ENCODE assay signal across 1 cellular context in the genomic region with DNA sequence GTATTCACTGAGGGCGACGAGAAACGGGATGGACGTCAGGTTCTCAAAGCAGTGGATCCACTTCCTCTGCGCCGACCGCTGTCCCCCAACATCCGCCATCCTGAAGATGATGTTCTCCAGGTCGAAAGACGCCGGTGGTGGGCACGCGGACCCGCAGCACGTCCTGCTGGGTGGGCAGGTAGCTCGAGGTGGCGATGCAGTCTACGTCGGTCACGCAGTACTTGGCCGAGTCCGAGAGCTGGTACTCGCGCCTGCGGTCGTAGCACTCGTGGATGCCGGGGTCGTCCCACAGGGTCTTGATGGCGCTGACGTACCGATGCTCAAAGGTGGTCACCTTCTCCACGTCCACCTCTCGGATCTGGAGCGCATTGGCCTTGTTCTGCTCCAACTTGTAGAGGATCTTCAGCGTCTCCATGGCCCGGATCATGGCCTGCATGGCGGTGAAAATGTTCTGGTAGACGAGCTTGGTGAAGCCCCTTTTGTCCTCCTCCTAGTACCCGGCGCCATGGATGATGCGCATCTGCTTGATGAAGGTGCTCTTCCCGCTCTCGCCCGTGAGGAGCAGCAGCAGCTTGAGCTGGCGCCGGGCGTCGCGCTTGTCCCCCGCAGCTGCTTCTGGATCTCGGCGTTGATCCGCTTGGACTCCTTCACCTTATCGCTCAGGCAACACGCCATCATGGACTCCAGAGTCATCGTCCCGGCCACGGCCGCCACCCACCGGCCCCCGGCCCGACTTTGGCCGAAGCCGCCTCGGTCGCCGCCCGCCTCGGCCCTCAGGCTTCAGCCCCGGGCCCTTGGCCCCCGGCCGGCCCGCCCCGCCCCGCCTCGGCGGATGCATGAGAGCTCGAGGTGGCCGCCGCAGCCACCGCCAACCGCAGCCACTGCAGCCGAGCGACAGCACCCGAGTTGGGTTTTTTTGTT.
TF ChIP-seq lines count a peak whose summit lies in the region.

No MANE protein-coding gene starts in this region.

TF ChIP-seq in endothelial cell of umbilical vein, 7 proteins besides CTCF, POLR2A, EP300 and RAD21:
- no peak for TF ChIP-seq GATA2 (IDR thresholded peaks at IDR 0.05; ENCODE audit: insufficient read depth, insufficient read length, low read depth, low read length)
- TF ChIP-seq, protein P1, sequence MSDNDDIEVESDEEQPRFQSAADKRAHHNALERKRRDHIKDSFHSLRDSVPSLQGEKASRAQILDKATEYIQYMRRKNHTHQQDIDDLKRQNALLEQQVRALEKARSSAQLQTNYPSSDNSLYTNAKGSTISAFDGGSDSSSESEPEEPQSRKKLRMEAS (IDR thresholded peaks at IDR 0.05; ENCODE audit: insufficient read depth, insufficient read length) = no peak
- no peak for TF ChIP-seq JUN (IDR thresholded peaks at IDR 0.05; ENCODE audit: borderline replicate concordance, insufficient read depth, insufficient read length, low read depth)
- TF ChIP-seq POLR2AphosphoS5 (IDR thresholded peaks at IDR 0.05; ENCODE audit: insufficient read depth, low read depth, low read length) = no peak
- no peak for TF ChIP-seq FOS (IDR thresholded peaks at IDR 0.05; ENCODE audit: borderline replicate concordance, insufficient read depth, low read length)
- no peak for TF ChIP-seq EZH2 (IDR thresholded peaks at IDR 0.05; ENCODE audit: borderline replicate concordance, low read depth, low read length, severe bottlenecking)
- no peak for TF ChIP-seq MYC (IDR thresholded peaks at IDR 0.05; ENCODE audit: low read depth, low read length)
